In genomic region chr9:38813855-38814254, GRCh38 we compare ENCODE assay signal across 8 cellular contexts.
A peak's percentile ranks its signal among the peaks of the same experiment; 100 is the strongest.
DNase-seq lines count a peak whose midpoint lies in the region; ATAC-seq and TF ChIP-seq lines count a peak whose summit lies in the region.
"Not testable (repeated sequence)": the region's sequence is repeated elsewhere in the genome, so short reads cannot be mapped to it uniquely, and the experiment has no call there.

No MANE protein-coding gene starts in this region.

- not testable (repeated sequence) for H3K4me1 Mint-ChIP-seq in MCF 10A (ENCODE audit: insufficient read depth, unreplicated experiment)

- POLR2A ChIA-PET in MCF 10A (lab: Yijun Ruan, JAX): not testable (repeated sequence)

- not testable (repeated sequence) for H3K27me3 Mint-ChIP-seq in MCF 10A (ENCODE audit: insufficient read depth, unreplicated experiment)

- not testable (repeated sequence) for H3K4me1 ChIP-seq in foreskin keratinocyte

- not testable (repeated sequence) for H3K27ac Mint-ChIP-seq in MCF 10A (ENCODE audit: low read depth, unreplicated experiment)

- not testable (repeated sequence) for BruUV-seq in MCF 10A (replicated peaks; lab: Mats Ljungman, UMichigan)

- H3K36me3 Mint-ChIP-seq in MCF 10A (ENCODE audit: insufficient read depth, unreplicated experiment): not testable (repeated sequence)

- not testable (repeated sequence) for H3K9me3 Mint-ChIP-seq in MCF 10A (ENCODE audit: unreplicated experiment)

- H3K27me3 ChIP-seq in foreskin keratinocyte: not testable (repeated sequence)

- not testable (repeated sequence) for H3K4me3 Mint-ChIP-seq in MCF 10A (ENCODE audit: unreplicated experiment)

- DNase-seq in Daoy (ENCODE audit: low read depth) (peak; percentile 11), M059J (ENCODE audit: low read depth) (peak; percentile 45), RPMI7951 (ENCODE audit: low read depth) (peak; percentile 7), T1000 (lab: John Stamatoyannopoulos, UW) (peak; percentile 2), astrocyte of the hippocampus (ENCODE audit: low read depth, low spot score) (peak; percentile 2), MCF 10A (ENCODE audit: unreplicated experiment) (peak; percentile 21), choroid plexus epithelial cell (ENCODE audit: low read depth) (peak; percentile 26), foreskin keratinocyte (peak in 1 of 2 donors; percentile 41)

- ATAC-seq in foreskin keratinocyte: peak; percentile 85

- H3K27ac ChIP-seq in foreskin keratinocyte: not testable (repeated sequence)

- CTCF ChIA-PET in MCF 10A (lab: Yijun Ruan, JAX): not testable (repeated sequence)

- not testable (repeated sequence) for TF ChIP-seq CTCF in MCF 10A (IDR thresholded peaks at IDR 0.05; ENCODE audit: unreplicated experiment); choroid plexus epithelial cell (conservative IDR thresholded peaks at IDR 0.05; ENCODE audit: low read depth, low read length); foreskin keratinocyte (conservative IDR thresholded peaks at IDR 0.05)

- not testable (repeated sequence) for H3K4me3 ChIP-seq in choroid plexus epithelial cell (ENCODE audit: low read depth, low read length)

- intact Hi-C loops in MCF 10A (cut with micrococcal nuclease): not testable (repeated sequence)
